Comparison of ENCODE assay signal across 15 cellular contexts in genomic region chr11:120820040-120820439, GRCh38.
"Had no signal": no experiment of that assay in that cellular context is flagged by ENCODE, and none has a peak within 500 bp of the region (broad histone marks: within the 10 kb centered on the region; RNA-seq: fewer than 3 reads in every experiment).

No MANE protein-coding gene starts in this region.

- DNase-seq: activated gamma-delta T cell treated with Interleukin-2 at 50 U/mL for 16 hours; activated T-cell treated with anti-CD3 and anti-CD28 coated beads, Interleukin-2, amount 50 U/mL, for 1 hour; cerebellar nuclear complex; islet precursor cell; lower lobe of right lung; naive thymus-derived CD4-positive, alpha-beta T cell; stimulated activated CD4-positive, alpha-beta T cell treated with anti-CD3 and anti-CD28 coated beads, Interleukin-4, amount 100 ng/mL, for 24 hours; T1000 had no signal

- H3K4me3 ChIP-seq: breast epithelium, coronary artery, esophagus muscularis mucosa, lower lobe of right lung, prostate gland, vagina had no signal

- H3K9me3 ChIP-seq: breast epithelium, esophagus muscularis mucosa, lower lobe of right lung, prostate gland, vagina had no signal

- ATAC-seq: activated naive CD4-positive, alpha-beta T cell treated with anti-CD3 and anti-CD28 coated beads, Interleukin-2, amount 50 U/mL, for 72 hours; lower lobe of right lung; naive thymus-derived CD4-positive, alpha-beta T cell; WTC11 had no signal

- H3K27ac ChIP-seq: breast epithelium, coronary artery, esophagus muscularis mucosa, lower lobe of right lung, prostate gland, vagina had no signal

- H3K27me3 ChIP-seq: vagina had no signal

- H3K36me3 ChIP-seq: breast epithelium, esophagus muscularis mucosa, lower lobe of right lung, prostate gland, vagina had no signal

- H3K4me1 ChIP-seq: esophagus muscularis mucosa, lower lobe of right lung, vagina had no signal
